In the genomic region with DNA sequence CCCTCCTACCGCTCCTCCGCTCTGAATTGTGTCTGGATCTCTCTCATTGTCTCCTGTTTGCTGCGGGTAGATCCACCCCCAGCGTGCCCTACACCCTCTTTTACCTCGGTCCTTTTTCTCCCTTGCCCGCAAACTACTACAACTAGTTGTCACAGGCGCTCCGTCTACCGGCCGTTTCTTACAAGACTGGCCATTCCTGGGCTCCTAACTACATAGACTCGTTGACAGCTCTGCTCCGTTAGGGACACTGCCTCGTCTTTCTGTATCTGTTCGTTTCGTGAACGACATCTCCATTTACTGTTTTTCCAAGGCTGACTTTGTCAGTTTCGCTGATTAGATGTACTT, we compare ENCODE assay signal across 8 cellular contexts. TPM values are rescaled to one million over a fixed set of nuclear protein-coding genes. Genes with fewer than 3 reads are reported as not detected.
DNase-seq lines count a peak whose midpoint lies in the region; ATAC-seq, FAIRE-seq and TF ChIP-seq lines count a peak whose summit lies in the region.

No MANE protein-coding gene starts in this region.

- TF ChIP-seq POLR2A in GM12891 (IDR thresholded peaks at IDR 0.05; ENCODE audit: low read depth, low read length): no peak

- peak; percentile 42 for ATAC-seq in HG02852 (IDR thresholded peaks at IDR 0.05; ENCODE audit: unreplicated experiment)
- ATAC-seq in HG03457 (IDR thresholded peaks at IDR 0.05; ENCODE audit: unreplicated experiment): no peak

- peak overlapping the region; percentile 88 for H3K27ac Mint-ChIP-seq in activated naive CD4-positive, alpha-beta T cell treated with anti-CD3 and anti-CD28 coated beads, Interleukin-2, amount 10 ng/mL, durations not matched to agents 7 days and 5 days
- H3K27ac Mint-ChIP-seq in glutamatergic neuron (ENCODE audit: unreplicated experiment): peak overlapping the region; percentile 88

- no peak for TF ChIP-seq CTCF in glutamatergic neuron (IDR thresholded peaks at IDR 0.05; ENCODE audit: partially characterized antibody, unreplicated experiment)

- H3K4me1 Mint-ChIP-seq in activated naive CD4-positive, alpha-beta T cell treated with anti-CD3 and anti-CD28 coated beads, Interleukin-2, amount 10 ng/mL, durations not matched to agents 7 days and 5 days: peaks cover 28% of the 10 kb centered on the region
- peaks cover 7% of the 10 kb centered on the region for H3K4me1 Mint-ChIP-seq in glutamatergic neuron (ENCODE audit: low read depth, unreplicated experiment)

- DNase-seq in ACHN: peak; percentile 47
- peak; percentile 10 for DNase-seq in GM12891 (ENCODE audit: insufficient read length, low spot score)
- peak; percentile 31 for DNase-seq in NCI-H69 (lab: John Stamatoyannopoulos, UW)
- peak; percentile 53 for DNase-seq in activated naive CD4-positive, alpha-beta T cell treated with anti-CD3 and anti-CD28 coated beads, Interleukin-2, amount 10 ng/mL, durations not matched to agents 7 days and 5 days
- no peak for DNase-seq in glutamatergic neuron
- peak; percentile 6 for DNase-seq in non-pigmented ciliary epithelial cell (ENCODE audit: low read depth)

- peaks cover 3% of the 10 kb centered on the region for H3K36me3 Mint-ChIP-seq in activated naive CD4-positive, alpha-beta T cell treated with anti-CD3 and anti-CD28 coated beads, Interleukin-2, amount 10 ng/mL, durations not matched to agents 7 days and 5 days
- H3K36me3 Mint-ChIP-seq in glutamatergic neuron (ENCODE audit: unreplicated experiment): no peaks in the 10 kb centered on the region

- H3K27me3 Mint-ChIP-seq in activated naive CD4-positive, alpha-beta T cell treated with anti-CD3 and anti-CD28 coated beads, Interleukin-2, amount 10 ng/mL, durations not matched to agents 7 days and 5 days: peaks cover 22% of the 10 kb centered on the region
- H3K27me3 Mint-ChIP-seq in glutamatergic neuron (ENCODE audit: unreplicated experiment): peaks cover 3% of the 10 kb centered on the region

- FAIRE-seq in GM12891 (lab: Jason Lieb, UNC): peak; percentile 55

- no peaks in the 10 kb centered on the region for H3K9me3 Mint-ChIP-seq in activated naive CD4-positive, alpha-beta T cell treated with anti-CD3 and anti-CD28 coated beads, Interleukin-2, amount 10 ng/mL, durations not matched to agents 7 days and 5 days
- H3K9me3 Mint-ChIP-seq in glutamatergic neuron (ENCODE audit: unreplicated experiment): peaks cover 5% of the 10 kb centered on the region

- H3K4me3 Mint-ChIP-seq in activated naive CD4-positive, alpha-beta T cell treated with anti-CD3 and anti-CD28 coated beads, Interleukin-2, amount 10 ng/mL, durations not matched to agents 7 days and 5 days: peak overlapping the region; percentile 89
- peak overlapping the region; percentile 100 for H3K4me3 Mint-ChIP-seq in glutamatergic neuron (ENCODE audit: unreplicated experiment)

- in situ Hi-C loops in ACHN (cut with HindIII; ENCODE audit: low pct_ligation_motif_present, low pct_unique_long_range_greater_than_20kb, low sequenced_read_pairs): no loop called here

- CTCF ChIA-PET in activated naive CD4-positive, alpha-beta T cell treated with anti-CD3 and anti-CD28 coated beads, Interleukin-2, amount 10 ng/mL, durations not matched to agents 7 days and 5 days (lab: Charles Lee): interaction anchor here (0.6 to 1.9 kb wide), 3 partner anchors 15 to 221 kb away, joined by 3 to 4 read pairs (median 3); a partner anchor contains a TSS

TF ChIP-seq in GM12891, 5 proteins besides CTCF, POLR2A, EP300 and RAD21:
- no peak for TF ChIP-seq POLR2AphosphoS5 (IDR thresholded peaks at IDR 0.05; ENCODE audit: low read depth, low read length)
- TF ChIP-seq PAX5 (IDR thresholded peaks at IDR 0.05; ENCODE audit: insufficient read depth, low read length, severe bottlenecking): no peak
- no peak for TF ChIP-seq TAF1 (IDR thresholded peaks at IDR 0.05; ENCODE audit: low read depth, low read length)
- TF ChIP-seq SPI1 (IDR thresholded peaks at IDR 0.05; ENCODE audit: low read depth, low read length): no peak
- no peak for TF ChIP-seq POU2F2 (IDR thresholded peaks at IDR 0.05; ENCODE audit: low read depth, low read length)

RNA-seq across cellular contexts. Expression of a gene that starts 0.8 kb away (rescaled TPM):
- 3.3 TPM for polyA plus RNA-seq in GM12891 (2012; ENCODE audit: low read depth, missing spikeins)
- 10.2 TPM for total RNA-seq in glutamatergic neuron (ENCODE audit: unreplicated experiment)

RNA-seq across cellular contexts. Expression of a gene that starts 31.1 kb away (rescaled TPM):
- polyA plus RNA-seq in GM12891 (2012; ENCODE audit: low read depth, missing spikeins): 391 TPM
- total RNA-seq in glutamatergic neuron (ENCODE audit: unreplicated experiment): 229 TPM

RNA-seq across cellular contexts. Expression of a gene that starts 31.3 kb away (rescaled TPM):
- 5.5 TPM for polyA plus RNA-seq in GM12891 (2012; ENCODE audit: low read depth, missing spikeins)
- 12.9 TPM for total RNA-seq in glutamatergic neuron (ENCODE audit: unreplicated experiment)
